Comparison of ENCODE assay signal across 27 cellular contexts in genomic region chr13:73721571-73721970, GRCh38.
A peak's percentile ranks its signal among the peaks of the same experiment; 100 is the strongest.
DNase-seq lines count a peak whose midpoint lies in the region; ATAC-seq, FAIRE-seq and TF ChIP-seq lines count a peak whose summit lies in the region.
"Had no signal": no experiment of that assay in that cellular context is flagged by ENCODE, and none has a peak within 500 bp of the region (broad histone marks: within the 10 kb centered on the region; RNA-seq: fewer than 3 reads in every experiment).

No MANE protein-coding gene starts in this region.

- H3K9ac ChIP-seq in GM12878 (ENCODE audit: control insufficient read depth, insufficient read depth, low read length), result no peak overlapping the region
- H3K9ac ChIP-seq: KMS-11 had no signal

- 100% methylated on average over 4 of the region's 4 CpGs for WGBS in GM12878 (ENCODE audit: insufficient coverage, insufficient replicate concordance, low lambda C conversion rate, missing lambda C conversion rate)

- ATAC-seq in activated naive CD4-positive, alpha-beta T cell treated with anti-CD3 and anti-CD28 coated beads, Interleukin-2, amount 50 U/mL, for 72 hours, result no peak
- ATAC-seq in HG03196 (IDR thresholded peaks at IDR 0.05; ENCODE audit: unreplicated experiment) (peak; percentile 9), GM12878 (no peak), GM18867 (IDR thresholded peaks at IDR 0.05; ENCODE audit: unreplicated experiment) (no peak)
- ATAC-seq: gastroesophageal sphincter; left cardiac atrium; Right ventricle myocardium inferior; stimulated activated memory B cell treated with anti-CD40 and anti-IgM and Interleukin-4, amounts not matched to agents 10 μg/mL and 1 μg/mL and 100 μg/mL, for 72 hours had no signal

- H3K9me3 ChIP-seq in GM12878 (replicated peaks; ENCODE audit: control insufficient read depth, insufficient read depth, low read length), result no peaks in the 10 kb centered on the region
- H3K9me3 ChIP-seq: breast epithelium, gastroesophageal sphincter, mucosa of descending colon, upper lobe of left lung had no signal

- no peak for TF ChIP-seq RAD21 in GM12878 (IDR thresholded peaks at IDR 0.05; ENCODE audit: insufficient read depth, low read depth, low read length)

- TF ChIP-seq EP300 in GM12878 (IDR thresholded peaks at IDR 0.05; ENCODE audit: borderline replicate concordance in 1 of 2, control insufficient read depth in 1 of 2, low read depth in 2 of 2, low read length in 2 of 2), result no peak

- no peak overlapping the region for H3K27ac ChIP-seq in GM12878 (ENCODE audit: control insufficient read depth, insufficient read depth)
- H3K27ac ChIP-seq: breast epithelium, gastroesophageal sphincter, hepatocyte, KMS-11, upper lobe of left lung had no signal

- H3K27ac Mint-ChIP-seq in activated naive CD4-positive, alpha-beta T cell treated with anti-CD3 and anti-CD28 coated beads, Interleukin-2, amount 50 U/mL, for 24 hours, result peak overlapping the region; percentile 46
- no peak overlapping the region for H3K27ac Mint-ChIP-seq in activated naive CD4-positive, alpha-beta T cell treated with anti-CD3 and anti-CD28 coated beads, Interleukin-2, amount 50 U/mL, for 72 hours
- H3K27ac Mint-ChIP-seq: activated CD8-positive, alpha-beta T cell treated with anti-CD3 and anti-CD28 coated beads for 36 hours; activated naive CD8-positive, alpha-beta T cell; activated T-helper 2 cell treated with anti-CD3 and anti-CD28 coated beads, Interferon-gamma antibody, Interleukin-2, Interleukin-4, amounts not matched to agents 10 μg/mL and 5 μg/mL and 100 μg/mL, durations not matched to agents 14 hours and 24 hours and 36 hours; CD14-positive monocyte; stimulated activated memory B cell treated with anti-CD40 and anti-IgM and Interleukin-4, amounts not matched to agents 10 μg/mL and 1 μg/mL and 100 μg/mL, for 72 hours had no signal

- H3K79me2 ChIP-seq in GM12878 (ENCODE audit: control insufficient read depth, insufficient read depth, low read length), result no peaks in the 10 kb centered on the region
- H3K79me2 ChIP-seq: hepatocyte had no signal

- POLR2A ChIA-PET in GM12878 (lab: Charles Lee), result no interaction called here

- no peaks in the 10 kb centered on the region for H3K9me3 Mint-ChIP-seq in activated naive CD4-positive, alpha-beta T cell treated with anti-CD3 and anti-CD28 coated beads, Interleukin-2, amount 50 U/mL, for 24 hours
- H3K9me3 Mint-ChIP-seq in activated naive CD4-positive, alpha-beta T cell treated with anti-CD3 and anti-CD28 coated beads, Interleukin-2, amount 50 U/mL, for 72 hours, result no peaks in the 10 kb centered on the region
- H3K9me3 Mint-ChIP-seq: activated CD8-positive, alpha-beta T cell treated with anti-CD3 and anti-CD28 coated beads for 36 hours; activated T-helper 2 cell treated with anti-CD3 and anti-CD28 coated beads, Interferon-gamma antibody, Interleukin-2, Interleukin-4, amounts not matched to agents 10 μg/mL and 5 μg/mL and 100 μg/mL, durations not matched to agents 14 hours and 24 hours and 36 hours; stimulated activated memory B cell treated with anti-CD40 and anti-IgM and Interleukin-4, amounts not matched to agents 10 μg/mL and 1 μg/mL and 100 μg/mL, for 72 hours had no signal

- H3K4me3 Mint-ChIP-seq in activated naive CD4-positive, alpha-beta T cell treated with anti-CD3 and anti-CD28 coated beads, Interleukin-2, amount 50 U/mL, for 24 hours, result peak overlapping the region; percentile 42
- H3K4me3 Mint-ChIP-seq: activated CD8-positive, alpha-beta T cell treated with anti-CD3 and anti-CD28 coated beads for 36 hours; activated naive CD8-positive, alpha-beta T cell; CD14-positive monocyte; stimulated activated memory B cell treated with anti-CD40 and anti-IgM and Interleukin-4, amounts not matched to agents 10 μg/mL and 1 μg/mL and 100 μg/mL, for 72 hours had no signal

- no TSS peak for BruUV-seq in GM12878 (replicated peaks; lab: Mats Ljungman, UMichigan)

- FAIRE-seq in GM12878 (lab: Jason Lieb, UNC), result no peak
- FAIRE-seq: D721Med, endothelial cell of umbilical vein had no signal

- TF ChIP-seq POLR2A in GM12878 (IDR thresholded peaks at IDR 0.05; ENCODE audit: low read depth, low read length), result no peak

- RAD21 ChIA-PET in GM12878 (lab: Charles Lee; ENCODE audit: unreplicated experiment), result no interaction called here

- H2AFZ ChIP-seq in GM12878 (ENCODE audit: control insufficient read depth, low read depth, low read length), result no peak overlapping the region
- H2AFZ ChIP-seq: hepatocyte had no signal

- 0 out of 2 replicates have a peak overlapping the region, but pooled peaks have one; percentile 13 for H3K4me2 ChIP-seq in GM12878 (ENCODE audit: control insufficient read depth, insufficient read depth)
- H3K4me2 ChIP-seq: hepatocyte, KMS-11 had no signal

- H3K27me3 ChIP-seq in GM12878 (replicated peaks in 1 of 2; ENCODE audit: control insufficient read depth in 2 of 2, insufficient read depth in 2 of 2, low read length in 1 of 2), result no peaks in the 10 kb centered on the region
- H3K27me3 ChIP-seq: breast epithelium, gastroesophageal sphincter, hepatocyte, upper lobe of left lung had no signal

- peaks cover 46% of the 10 kb centered on the region for H3K4me1 Mint-ChIP-seq in activated naive CD4-positive, alpha-beta T cell treated with anti-CD3 and anti-CD28 coated beads, Interleukin-2, amount 50 U/mL, for 24 hours
- H3K4me1 Mint-ChIP-seq: CD14-positive monocyte had no signal

- CTCF ChIA-PET in GM12878 (lab: Yijun Ruan, JAX), result no interaction called here

- in situ Hi-C loops in GM12878 (cut with MboI), result no loop called here

- intact Hi-C loops in GM12878 (cut with micrococcal nuclease; ENCODE audit: unreplicated experiment), result no loop called here
- intact Hi-C loops in posterior vena cava (cut with DNase I), result no loop called here

- no peak for TF ChIP-seq CTCF in GM12878 (IDR thresholded peaks at IDR 0.05 in 2 of 3, conservative IDR thresholded peaks at IDR 0.05 in 1 of 3; ENCODE audit: control insufficient read depth in 2 of 3, extremely low read depth in 1 of 3, insufficient read depth in 1 of 3, low read depth in 3 of 3, low read length in 3 of 3)

- SMC1A ChIA-PET in GM12878 (lab: Charles Lee; ENCODE audit: uncharacterized antibody, unreplicated experiment), result interaction anchor here (0.6 to 1.1 kb wide), 2 partner anchors 43 to 46 kb away, joined by 3 read pairs; no protein-coding TSS in a partner anchor

- no peaks in the 10 kb centered on the region for H4K20me1 ChIP-seq in GM12878 (ENCODE audit: control insufficient read depth, insufficient read depth)

- no peak for DNase-seq in activated naive CD4-positive, alpha-beta T cell treated with anti-CD3 and anti-CD28 coated beads, Interleukin-2, amount 50 U/mL, for 72 hours (ENCODE audit: low spot score in 2 of 2)
- DNase-seq in GM12878 (ENCODE audit: low read depth, low spot score), result no peak
- DNase-seq in hypothalamus (lab: John Stamatoyannopoulos, UW), result no peak
- DNase-seq in posterior vena cava (ENCODE audit: low spot score), result no peak
- no peak for DNase-seq in stimulated activated CD8-positive, alpha-beta memory T cell treated with anti-CD3 and anti-CD28 coated beads, Interleukin-4, amount 100 ng/mL, for 48 hours
- DNase-seq: activated CD4-positive, CD25-positive, alpha-beta regulatory T cell treated with anti-CD3 and anti-CD28 coated beads, Interleukin-2, amount 50 U/mL, for 72 hours; activated CD8-positive, alpha-beta memory T cell treated with anti-CD3 and anti-CD28 coated beads, Interleukin-2, amount 50 U/mL, for 48 hours; left cardiac atrium; MM.1S; mucosa of descending colon; NCI-H2081; upper lobe of left lung had no signal

- H3K4me1 ChIP-seq in GM12878 (ENCODE audit: control insufficient read depth, insufficient read depth, low read length), result no peaks in the 10 kb centered on the region
- H3K4me1 ChIP-seq: breast epithelium, gastroesophageal sphincter had no signal

- H3K36me3 Mint-ChIP-seq in activated naive CD4-positive, alpha-beta T cell treated with anti-CD3 and anti-CD28 coated beads, Interleukin-2, amount 50 U/mL, for 24 hours, result peaks cover 18% of the 10 kb centered on the region
- no peaks in the 10 kb centered on the region for H3K36me3 Mint-ChIP-seq in activated naive CD4-positive, alpha-beta T cell treated with anti-CD3 and anti-CD28 coated beads, Interleukin-2, amount 50 U/mL, for 72 hours
- H3K36me3 Mint-ChIP-seq: CD14-positive monocyte had no signal

- no peak overlapping the region for H3K4me3 ChIP-seq in GM12878
- H3K4me3 ChIP-seq: breast epithelium, gastroesophageal sphincter, hepatocyte, mucosa of descending colon, upper lobe of left lung had no signal

- H3K36me3 ChIP-seq in GM12878 (ENCODE audit: control insufficient read depth in 2 of 2, insufficient read depth in 2 of 2, low read length in 1 of 2), result peaks cover 0 to 3% of the 10 kb centered on the region in 2 experiments; a peak in 1 of 4 replicates
- H3K36me3 ChIP-seq: breast epithelium, gastroesophageal sphincter, upper lobe of left lung had no signal

- no peaks in the 10 kb centered on the region for H3K27me3 Mint-ChIP-seq in activated naive CD4-positive, alpha-beta T cell treated with anti-CD3 and anti-CD28 coated beads, Interleukin-2, amount 50 U/mL, for 24 hours
- H3K27me3 Mint-ChIP-seq: activated CD8-positive, alpha-beta T cell treated with anti-CD3 and anti-CD28 coated beads for 36 hours; activated naive CD8-positive, alpha-beta T cell; stimulated activated memory B cell treated with anti-CD40 and anti-IgM and Interleukin-4, amounts not matched to agents 10 μg/mL and 1 μg/mL and 100 μg/mL, for 72 hours had no signal

TF ChIP-seq in GM12878, 131 proteins besides CTCF, POLR2A, EP300 and RAD21 (continues in another document):
- TF ChIP-seq WRNIP1 (IDR thresholded peaks at IDR 0.05; ENCODE audit: borderline replicate concordance, low read depth, low read length) (no peak), NFYA (IDR thresholded peaks at IDR 0.05; ENCODE audit: borderline replicate concordance, low read depth, low read length) (no peak), BMI1 (IDR thresholded peaks at IDR 0.05; ENCODE audit: borderline replicate concordance) (no peak), FOXM1 (IDR thresholded peaks at IDR 0.05; ENCODE audit: low read depth, low read length) (no peak), ASH2L (IDR thresholded peaks at IDR 0.05; ENCODE audit: borderline replicate concordance, low read depth) (no peak), KLF5 (IDR thresholded peaks at IDR 0.05; ENCODE audit: partially characterized antibody) (no peak), ATF7 (IDR thresholded peaks at IDR 0.05; ENCODE audit: low read depth) (no peak), CBX3 (IDR thresholded peaks at IDR 0.05; ENCODE audit: borderline replicate concordance, low read depth) (no peak)
- TF ChIP-seq, protein P1, sequence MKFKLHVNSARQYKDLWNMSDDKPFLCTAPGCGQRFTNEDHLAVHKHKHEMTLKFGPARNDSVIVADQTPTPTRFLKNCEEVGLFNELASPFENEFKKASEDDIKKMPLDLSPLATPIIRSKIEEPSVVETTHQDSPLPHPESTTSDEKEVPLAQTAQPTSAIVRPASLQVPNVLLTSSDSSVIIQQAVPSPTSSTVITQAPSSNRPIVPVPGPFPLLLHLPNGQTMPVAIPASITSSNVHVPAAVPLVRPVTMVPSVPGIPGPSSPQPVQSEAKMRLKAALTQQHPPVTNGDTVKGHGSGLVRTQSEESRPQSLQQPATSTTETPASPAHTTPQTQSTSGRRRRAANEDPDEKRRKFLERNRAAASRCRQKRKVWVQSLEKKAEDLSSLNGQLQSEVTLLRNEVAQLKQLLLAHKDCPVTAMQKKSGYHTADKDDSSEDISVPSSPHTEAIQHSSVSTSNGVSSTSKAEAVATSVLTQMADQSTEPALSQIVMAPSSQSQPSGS (IDR thresholded peaks at IDR 0.05; ENCODE audit: low read length), result no peak
